26 cellular contexts compared by ENCODE assay signal in the genomic region with DNA sequence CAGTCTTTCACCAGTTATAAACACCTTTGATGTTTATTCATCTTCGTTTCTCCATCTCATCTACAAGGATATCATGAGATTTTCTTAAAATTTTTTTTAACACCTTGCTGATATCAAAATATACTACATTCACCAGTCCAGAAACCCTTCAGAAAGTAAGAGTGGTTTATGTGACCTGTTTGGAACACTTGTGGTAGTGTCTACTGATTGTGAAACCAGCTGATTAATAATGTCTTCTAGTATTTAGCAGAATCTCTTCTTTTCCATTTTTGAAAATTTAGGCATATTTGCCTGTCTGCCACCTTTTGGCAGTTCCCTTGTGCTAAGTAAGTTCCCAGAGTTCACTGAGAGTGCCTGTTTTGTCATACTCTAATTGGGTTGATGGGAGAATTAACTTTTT.
"Had no signal": no experiment of that assay in that cellular context is flagged by ENCODE, and none has a peak within 500 bp of the region (broad histone marks: within the 10 kb centered on the region; RNA-seq: fewer than 3 reads in every experiment).

No MANE protein-coding gene starts in this region.

- H3K9me3 ChIP-seq: gastrocnemius medialis, mucosa of descending colon, right lobe of liver, thoracic aorta, tibial nerve, upper lobe of left lung had no signal

- H3K27me3 Mint-ChIP-seq: naive B cell; natural killer cell treated with Interleukin-12 subunit alpha and Interleukin-12 subunit beta and Interleukin-15 and Interleukin-18, amount 100 ng/mL, for 72 hours; progenitor cell of endocrine pancreas had no signal

- H3K27ac ChIP-seq: epithelial cell of prostate, gastrocnemius medialis, parathyroid adenoma, right lobe of liver, thoracic aorta, tibial nerve, upper lobe of left lung had no signal

- ATAC-seq: esophagus mucosa; gastrocnemius medialis; mucosa of descending colon; natural killer cell treated with Interleukin-12 subunit alpha and Interleukin-12 subunit beta and Interleukin-15 and Interleukin-18, amount 100 ng/mL, for 72 hours; right lobe of liver had no signal

- DNase-seq: cortex of kidney; effector CD4-positive, alpha-beta T cell; foreskin fibroblast; gastrocnemius medialis; head of caudate nucleus; mesenchymal stem cell; mucosa of descending colon; naive B cell; right lobe of liver; small intestine; stimulated activated CD4-positive, alpha-beta T cell treated with anti-CD3 and anti-CD28 coated beads, Interleukin-15, amount 100 ng/mL, for 24 hours; stimulated activated CD4-positive, alpha-beta T cell treated with anti-CD3 and anti-CD28 coated beads, Interleukin-2, amount 100 ng/mL, for 48 hours; stimulated activated naive CD4-positive, alpha-beta T cell; upper lobe of left lung had no signal

- H3K4me1 ChIP-seq: gastrocnemius medialis, parathyroid adenoma had no signal

- H3K27ac Mint-ChIP-seq: mesothelial cell of epicardium, naive B cell, progenitor cell of endocrine pancreas had no signal

- H3K4me1 Mint-ChIP-seq: mesothelial cell of epicardium had no signal

- FAIRE-seq: keratinocyte, small intestine, urothelium cell line had no signal

- H3K4me3 Mint-ChIP-seq: mesothelial cell of epicardium; naive B cell; natural killer cell treated with Interleukin-12 subunit alpha and Interleukin-12 subunit beta and Interleukin-15 and Interleukin-18, amount 100 ng/mL, for 72 hours; neural crest cell had no signal

- H2AFZ ChIP-seq: parathyroid adenoma had no signal

- H3K9ac ChIP-seq: parathyroid adenoma had no signal

- H3K4me3 ChIP-seq: gastrocnemius medialis, lung, mucosa of descending colon, right lobe of liver, thoracic aorta, tibial nerve, upper lobe of left lung had no signal

- H3K27me3 ChIP-seq: gastrocnemius medialis, right lobe of liver, tibial nerve, upper lobe of left lung had no signal
